Comparison of ENCODE assay signal across 15 cellular contexts in the genomic region with DNA sequence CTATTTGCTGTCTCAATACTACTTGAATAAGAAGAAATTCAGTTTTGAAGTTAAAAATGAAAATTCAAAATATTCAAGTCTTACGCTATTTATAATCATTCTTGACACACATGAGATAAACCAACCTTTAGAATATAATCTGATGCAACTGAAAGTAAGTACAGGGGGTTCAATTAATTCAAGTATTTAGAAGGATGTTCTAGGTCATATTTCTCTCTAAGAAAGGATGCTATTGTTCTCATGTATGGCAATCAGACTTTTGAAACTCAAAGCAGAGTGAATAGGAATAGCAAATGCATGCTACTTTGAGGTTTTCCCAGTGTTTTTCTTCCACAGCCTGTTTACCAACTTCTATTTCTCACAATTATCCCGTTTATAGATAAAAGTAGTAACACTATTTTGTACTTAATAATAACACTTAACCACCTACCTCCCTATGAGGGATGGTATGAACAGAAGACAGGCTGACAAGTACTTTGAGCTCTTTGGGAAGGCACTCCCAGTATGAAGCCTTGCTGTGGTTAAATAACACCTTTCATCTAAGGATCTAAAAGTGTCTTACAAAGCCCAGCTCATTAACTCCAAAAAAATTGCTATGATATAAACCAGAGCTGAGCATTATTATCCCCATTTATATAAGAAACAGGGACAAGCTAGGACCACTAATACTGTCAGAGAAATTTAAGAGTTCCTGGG. TPM values are rescaled to one million over a fixed set of nuclear protein-coding genes. Genes with fewer than 3 reads are reported as not detected.
DNase-seq lines count a peak whose midpoint lies in the region; ATAC-seq and TF ChIP-seq lines count a peak whose summit lies in the region.
"Had no signal": no experiment of that assay in that cellular context is flagged by ENCODE, and none has a peak within 500 bp of the region (broad histone marks: within the 10 kb centered on the region; RNA-seq: fewer than 3 reads in every experiment).

No MANE protein-coding gene starts in this region.

- peaks cover 7 to 58% (median 33%) of the 10 kb centered on the region in 9 donors for H3K4me1 ChIP-seq in heart right ventricle
- peaks cover 60% of the 10 kb centered on the region for H3K4me1 ChIP-seq in PC-9 (replicated peaks; ENCODE audit: insufficient read depth)
- H3K4me1 ChIP-seq in effector memory CD4-positive, alpha-beta T cell (ENCODE audit: control insufficient read depth, insufficient read depth, low read length, poor library complexity, severe bottlenecking) = peaks cover 37% of the 10 kb centered on the region

- POLR2A ChIA-PET in PC-9 (lab: Charles Lee; ENCODE audit: unreplicated experiment) = interaction anchor here (0.5 kb wide), 1 partner anchor 44 kb away, joined by 3 read pairs; no protein-coding TSS in a partner anchor

- peaks cover 96% of the 10 kb centered on the region for H3K4me1 Mint-ChIP-seq in stimulated activated naive CD8-positive, alpha-beta T cell treated with anti-CD3 and anti-CD28 coated beads, Interleukin-15, amount 100 ng/mL, for 72 hours

- no peak overlapping the region for H2AFZ ChIP-seq in PC-9
- H2AFZ ChIP-seq: GM23338 had no signal

- H3K9me3 Mint-ChIP-seq in stimulated activated naive CD8-positive, alpha-beta T cell treated with anti-CD3 and anti-CD28 coated beads, Interleukin-15, amount 100 ng/mL, for 72 hours = no peaks in the 10 kb centered on the region
- H3K9me3 Mint-ChIP-seq: dendritic cell treated with granulocyte-macrophage colony-stimulating factor and Interleukin-4, amounts not matched to agents 40 ng/mL and 50 ng/mL, for 4 days; GM23338; stimulated activated memory B cell treated with anti-CD40 and anti-IgM and Interleukin-4, amounts not matched to agents 10 μg/mL and 1 μg/mL and 100 μg/mL, for 72 hours had no signal

- H3K9me3 ChIP-seq in heart right ventricle (no peaks in the 10 kb centered on the region), PC-9 (ENCODE audit: insufficient read depth, low read depth) (no peaks in the 10 kb centered on the region)
- no peaks in the 10 kb centered on the region for H3K9me3 ChIP-seq in effector memory CD4-positive, alpha-beta T cell (ENCODE audit: control insufficient read depth, low read length)

- H3K9me2 ChIP-seq in PC-9 (ENCODE audit: insufficient read depth) = no peaks in the 10 kb centered on the region

- H3K79me2 ChIP-seq in PC-9 (ENCODE audit: low read depth) = peaks cover 7% of the 10 kb centered on the region; the same call in 1 of the 2 replicates

- peak overlapping the region; percentile 80 to 84 for H3K4me3 Mint-ChIP-seq in stimulated activated naive CD8-positive, alpha-beta T cell treated with anti-CD3 and anti-CD28 coated beads, Interleukin-15, amount 100 ng/mL, for 72 hours
- H3K4me3 Mint-ChIP-seq: dendritic cell treated with granulocyte-macrophage colony-stimulating factor and Interleukin-4, amounts not matched to agents 40 ng/mL and 50 ng/mL, for 4 days; GM23338; stimulated activated memory B cell treated with anti-CD40 and anti-IgM and Interleukin-4, amounts not matched to agents 10 μg/mL and 1 μg/mL and 100 μg/mL, for 72 hours had no signal

- H3K27me3 ChIP-seq in heart right ventricle (no peaks in the 10 kb centered on the region), PC-9 (ENCODE audit: insufficient read depth, low read depth) (no peaks in the 10 kb centered on the region)
- H3K27me3 ChIP-seq in effector memory CD4-positive, alpha-beta T cell (replicated peaks; ENCODE audit: control insufficient read depth, insufficient read depth, low read length, poor library complexity, severe bottlenecking) = no peaks in the 10 kb centered on the region

- H3K27me3 Mint-ChIP-seq in stimulated activated naive CD8-positive, alpha-beta T cell treated with anti-CD3 and anti-CD28 coated beads, Interleukin-15, amount 100 ng/mL, for 72 hours = no peaks in the 10 kb centered on the region
- H3K27me3 Mint-ChIP-seq: dendritic cell treated with granulocyte-macrophage colony-stimulating factor and Interleukin-4, amounts not matched to agents 40 ng/mL and 50 ng/mL, for 4 days; stimulated activated memory B cell treated with anti-CD40 and anti-IgM and Interleukin-4, amounts not matched to agents 10 μg/mL and 1 μg/mL and 100 μg/mL, for 72 hours had no signal

- H3K36me3 ChIP-seq in heart right ventricle = peaks cover 0 to 17% (median 11%) of the 10 kb centered on the region in 9 donors
- H3K36me3 ChIP-seq in PC-9 (ENCODE audit: low read depth) = peaks cover 4% of the 10 kb centered on the region; the same call in 1 of the 2 replicates
- no peaks in the 10 kb centered on the region for H3K36me3 ChIP-seq in effector memory CD4-positive, alpha-beta T cell (ENCODE audit: control insufficient read depth, insufficient read depth, low read length)

- BruUV-seq in PC-9 (replicated peaks; lab: Mats Ljungman, UMichigan) = no TSS peak

- CTCF ChIA-PET in PC-9 (lab: Charles Lee) = no interaction called here

- H3K27ac ChIP-seq in heart right ventricle = peak overlapping the region in 8 of 10 donors; percentile 14 to 73 (median 50)
- peak overlapping the region; percentile 88 for H3K27ac ChIP-seq in PC-9
- H3K27ac ChIP-seq in effector memory CD4-positive, alpha-beta T cell (ENCODE audit: insufficient read depth, low read length, poor library complexity, severe bottlenecking) = peak overlapping the region; percentile 64

- no peaks in the 10 kb centered on the region for H4K20me1 ChIP-seq in PC-9 (ENCODE audit: insufficient read depth)

- peak overlapping the region; percentile 99 for H3K27ac Mint-ChIP-seq in stimulated activated naive CD8-positive, alpha-beta T cell treated with anti-CD3 and anti-CD28 coated beads, Interleukin-15, amount 100 ng/mL, for 72 hours
- H3K27ac Mint-ChIP-seq: dendritic cell treated with granulocyte-macrophage colony-stimulating factor and Interleukin-4, amounts not matched to agents 40 ng/mL and 50 ng/mL, for 4 days; GM23338; stimulated activated memory B cell treated with anti-CD40 and anti-IgM and Interleukin-4, amounts not matched to agents 10 μg/mL and 1 μg/mL and 100 μg/mL, for 72 hours had no signal

- intact Hi-C loops in heart right ventricle (cut with DNase I) = loop anchor here in 1 of 10 donors (5.0 kb wide), 1 partner anchor 54 kb away; no protein-coding TSS in a partner anchor
- intact Hi-C loops in left ventricle myocardium superior (cut with micrococcal nuclease) = no loop called here
- intact Hi-C loops in PC-9 (cut with micrococcal nuclease; ENCODE audit: unreplicated experiment) = no loop called here

- 64 to 75% methylated on average over 2 of the region's 2 CpGs for WGBS in heart right ventricle, 2 donors

- TF ChIP-seq CTCF in heart right ventricle (IDR thresholded peaks at IDR 0.05) (no peak), PC-9 (conservative IDR thresholded peaks at IDR 0.05) (no peak)

- H3F3A ChIP-seq in PC-9 (ENCODE audit: insufficient read depth, low read depth) = peaks cover 56% of the 10 kb centered on the region

- DNase-seq in heart right ventricle = no peak
- no peak for DNase-seq in left ventricle myocardium superior
- DNase-seq in PC-9 = no peak
- no peak for DNase-seq in effector memory CD4-positive, alpha-beta T cell
- DNase-seq in stimulated activated naive CD8-positive, alpha-beta T cell treated with anti-CD3 and anti-CD28 coated beads, Interleukin-15, amount 100 ng/mL, for 72 hours = no peak
- no peak for DNase-seq in superior temporal gyrus (ENCODE audit: extremely low spot score)
- no peak for DNase-seq in AG08395 (ENCODE audit: low spot score)
- DNase-seq: activated CD4-positive, alpha-beta T cell treated with anti-CD3 and anti-CD28 coated beads for 4 hours; NCI-H2171 treated with DMSO at 0.1 percent for 48 hours; stimulated activated CD4-positive, alpha-beta T cell treated with anti-CD3 and anti-CD28 coated beads, Interleukin-2, amount 100 ng/mL, for 48 hours; SW 1271 had no signal

- ATAC-seq in heart right ventricle = no peak
- ATAC-seq in left ventricle myocardium superior = no peak
- peak; percentile 50 for ATAC-seq in stimulated activated naive CD8-positive, alpha-beta T cell treated with anti-CD3 and anti-CD28 coated beads, Interleukin-15, amount 100 ng/mL, for 72 hours
- ATAC-seq in GM18873 (IDR thresholded peaks at IDR 0.05; ENCODE audit: low FRiP score, unreplicated experiment) = no peak
- ATAC-seq: GM23338; stimulated activated memory B cell treated with anti-CD40 and anti-IgM and Interleukin-4, amounts not matched to agents 10 μg/mL and 1 μg/mL and 100 μg/mL, for 72 hours had no signal

- H3K4me3 ChIP-seq in heart right ventricle = no peak overlapping the region
- H3K4me3 ChIP-seq in PC-9 = no peak overlapping the region
- H3K4me3 ChIP-seq in effector memory CD4-positive, alpha-beta T cell (ENCODE audit: insufficient read depth, low read depth, low read length, poor library complexity, severe bottlenecking) = peak overlapping the region; percentile 4
- H3K4me3 ChIP-seq: GM23338 had no signal

- H3K4me2 ChIP-seq in PC-9 = peak overlapping the region; percentile 57
- H3K4me2 ChIP-seq: GM23338 had no signal

RNA-seq across cellular contexts. Expression of a gene that starts 18.0 kb away (rescaled TPM):
- total RNA-seq in heart right ventricle (10 to 100 TPM in 2 of 10 donors, 1 to 10 TPM in 8; 3.5 to 12.8 (median 6.4) TPM), left ventricle myocardium superior (12.7 TPM), PC-9 (2021) (4.2 and 5.3 TPM in 2 replicates)
- 10 to 100 TPM in 1 of 2 donors, 1 to 10 TPM in 1; 6.7 to 13.4 TPM for polyA plus RNA-seq in heart right ventricle
